ENCODE assay signal across 1 cellular context in genomic region chr12:49338830-49339463, GRCh38.
TF ChIP-seq lines count a peak whose summit lies in the region.

No MANE protein-coding gene starts in this region.

TF ChIP-seq in HCT116, 20 proteins besides CTCF, POLR2A, EP300 and RAD21:
- TF ChIP-seq ZFX (IDR thresholded peaks at IDR 0.05): 0 out of 2 replicates have a peak, but pooled peaks have one; percentile 22
- TF ChIP-seq EZH2phosphoT487 (IDR thresholded peaks at IDR 0.05; ENCODE audit: borderline replicate concordance): no peak
TF ChIP-seq in HCT116: peak in this region for 1.
